Comparison of ENCODE assay signal across 8 cellular contexts in the genomic region with DNA sequence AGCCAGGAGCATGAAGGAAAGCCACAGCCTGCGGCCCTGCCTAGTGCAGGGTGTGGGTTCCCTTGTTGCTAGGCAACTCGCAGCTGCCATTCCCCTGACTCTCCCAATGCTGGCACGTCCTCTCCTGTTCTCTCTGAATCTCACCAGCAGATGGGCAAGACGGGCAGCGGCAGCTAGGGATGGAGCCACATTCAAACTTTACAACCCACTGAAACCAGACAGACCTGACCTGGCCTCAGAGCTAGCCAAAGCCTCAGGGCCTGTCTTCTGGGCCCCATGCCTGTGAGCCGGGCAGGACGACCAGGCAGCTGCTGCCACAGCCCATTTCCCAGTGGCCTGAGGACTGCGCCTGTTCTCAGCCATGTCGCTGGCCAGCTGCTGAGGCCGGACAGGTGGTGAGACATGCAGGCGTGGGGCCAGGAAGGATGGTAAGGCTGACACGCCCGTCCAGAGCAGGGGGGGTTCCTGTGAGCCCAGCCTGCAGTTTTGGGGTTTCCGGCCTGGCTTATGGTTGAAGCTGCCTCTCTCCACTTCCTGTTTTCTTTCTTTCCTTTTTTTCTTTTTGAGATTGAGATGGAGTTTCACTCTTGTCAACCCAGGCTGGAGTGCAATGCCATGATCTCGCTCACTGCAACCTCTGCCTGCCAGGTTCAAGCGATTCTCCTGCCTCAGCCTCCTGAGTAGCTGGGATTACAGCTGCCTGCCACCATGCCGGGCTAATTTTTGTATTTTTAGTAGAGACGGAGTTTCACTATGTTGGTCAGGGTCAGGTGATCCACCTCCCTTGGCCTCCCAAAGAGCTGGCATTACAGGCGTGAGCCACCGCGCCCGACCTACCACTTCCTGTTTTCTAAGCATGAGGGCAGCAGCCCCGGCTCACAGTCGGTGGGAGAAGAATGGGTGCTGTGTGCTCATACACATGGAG. TPM values are rescaled to one million over a fixed set of nuclear protein-coding genes. Genes with fewer than 3 reads are reported as not detected.
DNase-seq lines count a peak whose midpoint lies in the region; ATAC-seq, FAIRE-seq and TF ChIP-seq lines count a peak whose summit lies in the region.

No MANE protein-coding gene starts in this region.

- FAIRE-seq in GM12891 (lab: Jason Lieb, UNC), result peak; percentile 97

- peak; percentile 81 for DNase-seq in GM12891 (ENCODE audit: insufficient read length, low spot score)
- DNase-seq in HPDE6-E6E7 (ENCODE audit: extremely low spot score), result peak; percentile 43
- peak; percentile 81 for DNase-seq in activated CD4-positive, alpha-beta T cell treated with anti-CD3 and anti-CD28 coated beads for 36 hours
- peak; percentile 75 to 77 (median 76) for DNase-seq in effector memory CD8-positive, alpha-beta T cell
- DNase-seq in stimulated activated CD4-positive, alpha-beta T cell treated with anti-CD3 and anti-CD28 coated beads, Interleukin-15, amount 100 ng/mL, for 1 hour (ENCODE audit: low read depth in 1 of 2, low spot score in 1 of 2), result peak; percentile 32 to 55
- DNase-seq in NCI-H128 (lab: John Stamatoyannopoulos, UW; ENCODE audit: unreplicated experiment), result no peak
- DNase-seq in T1000 (lab: John Stamatoyannopoulos, UW), result no peak

- peak; percentile 48; the same call in 1 of the 2 replicates for TF ChIP-seq POLR2A in GM12891 (IDR thresholded peaks at IDR 0.05; ENCODE audit: low read depth, low read length)

- CTCF ChIA-PET in activated CD4-positive, alpha-beta T cell treated with anti-CD3 and anti-CD28 coated beads for 36 hours (lab: Charles Lee), result interaction anchor here (0.6 to 2.8 kb wide), 8 partner anchors 9 to 478 kb away, joined by 3 to 12 read pairs (median 4); no protein-coding TSS in a partner anchor

- H3K4me3 Mint-ChIP-seq in activated CD4-positive, alpha-beta T cell treated with anti-CD3 and anti-CD28 coated beads for 36 hours, result peak overlapping the region; percentile 92
- peak overlapping the region; percentile 96 to 100 for H3K4me3 Mint-ChIP-seq in effector memory CD8-positive, alpha-beta T cell

- intact Hi-C loops in activated CD4-positive, alpha-beta T cell treated with anti-CD3 and anti-CD28 coated beads for 36 hours (cut with DNase I, micrococcal nuclease), result loop anchor here in 1 of 2 experiments (1.0 to 10.0 kb wide), 3 partner anchors 46 to 1077 kb away; a partner anchor contains a TSS

- no peaks in the 10 kb centered on the region for H3K27me3 Mint-ChIP-seq in activated CD4-positive, alpha-beta T cell treated with anti-CD3 and anti-CD28 coated beads for 36 hours
- H3K27me3 Mint-ChIP-seq in effector memory CD8-positive, alpha-beta T cell, result no peaks in the 10 kb centered on the region

- H3K27ac Mint-ChIP-seq in activated CD4-positive, alpha-beta T cell treated with anti-CD3 and anti-CD28 coated beads for 36 hours, result peak overlapping the region; percentile 96
- peak overlapping the region; percentile 91 to 99 for H3K27ac Mint-ChIP-seq in effector memory CD8-positive, alpha-beta T cell

- no peaks in the 10 kb centered on the region for H3K9me3 Mint-ChIP-seq in activated CD4-positive, alpha-beta T cell treated with anti-CD3 and anti-CD28 coated beads for 36 hours (ENCODE audit: low read depth)
- no peaks in the 10 kb centered on the region for H3K9me3 Mint-ChIP-seq in effector memory CD8-positive, alpha-beta T cell

- POLR2A ChIA-PET in activated CD4-positive, alpha-beta T cell treated with anti-CD3 and anti-CD28 coated beads for 36 hours (lab: Charles Lee), result interaction anchor here (0.6 to 2.6 kb wide), 8 partner anchors 9 to 335 kb away, joined by 3 to 10 read pairs (median 3); a partner anchor contains a TSS

- peaks cover 49% of the 10 kb centered on the region for H3K4me1 Mint-ChIP-seq in activated CD4-positive, alpha-beta T cell treated with anti-CD3 and anti-CD28 coated beads for 36 hours
- peaks cover 46 to 51% of the 10 kb centered on the region in 2 donors for H3K4me1 Mint-ChIP-seq in effector memory CD8-positive, alpha-beta T cell (ENCODE audit: low read depth in 2 of 2)

- ATAC-seq in activated CD4-positive, alpha-beta T cell treated with anti-CD3 and anti-CD28 coated beads for 36 hours, result peak; percentile 30
- ATAC-seq in effector memory CD8-positive, alpha-beta T cell (replicated peaks), result peak; percentile 63
- ATAC-seq in GM18519 (IDR thresholded peaks at IDR 0.05; ENCODE audit: low FRiP score, unreplicated experiment), result no peak

- peaks cover 62% of the 10 kb centered on the region for H3K36me3 Mint-ChIP-seq in activated CD4-positive, alpha-beta T cell treated with anti-CD3 and anti-CD28 coated beads for 36 hours (ENCODE audit: low read depth)
- peaks cover 84% of the 10 kb centered on the region for H3K36me3 Mint-ChIP-seq in effector memory CD8-positive, alpha-beta T cell (ENCODE audit: insufficient read depth)

TF ChIP-seq in GM12891, 5 proteins besides CTCF, POLR2A, EP300 and RAD21:
- no peak for TF ChIP-seq POU2F2 (IDR thresholded peaks at IDR 0.05; ENCODE audit: low read depth, low read length)
- TF ChIP-seq POLR2AphosphoS5 (IDR thresholded peaks at IDR 0.05; ENCODE audit: low read depth, low read length), result no peak
- peak; percentile 97 for TF ChIP-seq SPI1 (IDR thresholded peaks at IDR 0.05; ENCODE audit: low read depth, low read length)
- no peak for TF ChIP-seq PAX5 (IDR thresholded peaks at IDR 0.05; ENCODE audit: insufficient read depth, low read length, severe bottlenecking)
- TF ChIP-seq TAF1 (IDR thresholded peaks at IDR 0.05; ENCODE audit: low read depth, low read length), result peak; percentile 63

RNA-seq across cellular contexts. Expression of a gene that starts 4.1 kb away (rescaled TPM):
- 42.1 TPM for polyA plus RNA-seq in GM12891 (2012; ENCODE audit: low read depth, missing spikeins)
- 100 to 1,000 TPM in 1 of 2 experiments, 10 to 100 TPM in 1; 87.2 to 102 TPM for total RNA-seq in activated CD4-positive, alpha-beta T cell treated with anti-CD3 and anti-CD28 coated beads for 36 hours

RNA-seq across cellular contexts. Expression of a gene that starts 42.3 kb away (rescaled TPM):
- 6.6 TPM for polyA plus RNA-seq in GM12891 (2012; ENCODE audit: low read depth, missing spikeins)
- total RNA-seq in activated CD4-positive, alpha-beta T cell treated with anti-CD3 and anti-CD28 coated beads for 36 hours, result 1 to 10 TPM; 7.4 to 8.0 TPM

RNA-seq across cellular contexts. Expression of a gene that starts 45.9 kb away (rescaled TPM):
- 26.0 TPM for polyA plus RNA-seq in GM12891 (2012; ENCODE audit: low read depth, missing spikeins)
- total RNA-seq in activated CD4-positive, alpha-beta T cell treated with anti-CD3 and anti-CD28 coated beads for 36 hours, result 10 to 100 TPM; 88.6 to 92.8 TPM

RNA-seq across cellular contexts. Expression of a gene that starts 50.9 kb away (rescaled TPM):
- 30.2 TPM for polyA plus RNA-seq in GM12891 (2012; ENCODE audit: low read depth, missing spikeins)
- 10 to 100 TPM; 68.0 to 77.7 TPM for total RNA-seq in activated CD4-positive, alpha-beta T cell treated with anti-CD3 and anti-CD28 coated beads for 36 hours

Comparison
In these comparisons a context has a peak if more than half of its experiments do, and no peak if none do; other contexts are left out.
1. DNase-seq: peak in GM12891 (single experiment), HPDE6-E6E7 (single experiment), activated CD4-positive, alpha-beta T cell treated with anti-CD3 and anti-CD28 coated beads for 36 hours (single experiment), effector memory CD8-positive, alpha-beta T cell (3 of 3) and stimulated activated CD4-positive, alpha-beta T cell treated with anti-CD3 and anti-CD28 coated beads, Interleukin-15, amount 100 ng/mL, for 1 hour (2 of 2); none in NCI-H128 (single experiment) and T1000 (single experiment).